8 cellular contexts compared by ENCODE assay signal in the genomic region with DNA sequence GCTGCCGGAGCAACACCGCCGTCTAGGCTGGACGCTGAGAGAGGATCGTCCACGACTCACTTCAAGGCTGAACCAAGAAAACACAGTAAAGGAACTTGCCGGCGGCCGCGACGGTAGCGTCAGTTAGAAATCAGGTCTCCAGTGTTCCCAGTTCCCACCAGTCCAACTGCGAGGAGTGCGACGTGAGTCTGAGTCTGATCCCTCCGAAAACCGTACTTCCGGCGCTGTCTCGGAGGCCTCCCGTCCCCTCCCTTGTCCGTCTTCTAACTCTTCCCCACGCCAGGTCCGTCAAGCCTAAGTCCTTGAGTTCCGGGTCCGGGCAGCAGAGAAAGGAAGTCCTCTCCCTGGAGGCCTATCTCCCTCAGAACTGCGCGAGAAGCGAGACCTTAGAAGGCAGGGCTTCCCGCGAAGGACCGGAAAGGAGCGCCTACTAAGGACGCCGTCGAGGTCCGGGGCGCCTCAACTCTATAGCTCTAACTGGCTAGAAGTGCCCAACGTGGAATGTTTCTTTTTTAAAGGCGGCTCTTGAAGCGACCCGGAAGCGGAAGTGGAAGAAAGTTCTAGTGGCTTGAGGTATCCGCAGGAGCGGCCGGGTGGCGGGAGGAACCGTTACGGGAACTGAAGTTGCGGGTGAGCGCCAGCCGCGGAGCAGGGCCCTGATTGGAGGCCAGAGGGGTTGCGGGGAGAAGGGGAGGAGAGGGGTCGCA. TPM values are rescaled to one million over a fixed set of nuclear protein-coding genes. Genes with fewer than 3 reads are reported as not detected.
A peak's percentile ranks its signal among the peaks of the same experiment; 100 is the strongest.
DNase-seq lines count a peak whose midpoint lies in the region; ATAC-seq and TF ChIP-seq lines count a peak whose summit lies in the region.

A gene with protein sequence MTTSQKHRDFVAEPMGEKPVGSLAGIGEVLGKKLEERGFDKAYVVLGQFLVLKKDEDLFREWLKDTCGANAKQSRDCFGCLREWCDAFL (plus strand): TSS at position 563 of the 707 bp plus-strand sequence. CDS start 748 bp downstream, outside the sequence.
A gene with protein sequence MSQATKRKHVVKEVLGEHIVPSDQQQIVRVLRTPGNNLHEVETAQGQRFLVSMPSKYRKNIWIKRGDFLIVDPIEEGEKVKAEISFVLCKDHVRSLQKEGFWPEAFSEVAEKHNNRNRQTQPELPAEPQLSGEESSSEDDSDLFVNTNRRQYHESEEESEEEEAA (minus strand): TSS at position 217 of the 707 bp plus-strand sequence. CDS start 1,768 bp downstream, outside the sequence.

- no peak within 1 kb of the TSS for H2AK5ac ChIP-seq in H9 (ENCODE audit: insufficient read length, low read length)

- H3K4me2 ChIP-seq in H9 (ENCODE audit: insufficient read depth, insufficient read length, low read length) = peak within 1 kb of the TSS; percentile 98

- no peak within 1 kb of the TSS for H2BK12ac ChIP-seq in H9 (ENCODE audit: insufficient read length, low read depth, low read length)

- H3K79me2 ChIP-seq in H9 (ENCODE audit: insufficient read depth, low read length) = peaks cover 8% of the 10 kb centered on the region; the same call in 1 of the 2 replicates

- peak; percentile 92 for TF ChIP-seq POLR2A in Raji (IDR thresholded peaks at IDR 0.05; ENCODE audit: insufficient read depth, low read depth, low read length)

- no peaks in the 10 kb centered on the region for H4K20me1 ChIP-seq in H9 (ENCODE audit: control insufficient read depth, insufficient read depth, insufficient read length)

- peak within 1 kb of the TSS; percentile 40 for H3K18ac ChIP-seq in H9 (ENCODE audit: insufficient read length, low read depth, low read length)

- no peak within 1 kb of the TSS for H2BK20ac ChIP-seq in H9 (ENCODE audit: low read depth, low read length, poor library complexity, severe bottlenecking)

- H3K56ac ChIP-seq in H9 (ENCODE audit: insufficient read length, low read depth, low read length) = no peak within 1 kb of the TSS

- no peaks in the 10 kb centered on the region for H3K9me3 ChIP-seq in H9 (ENCODE audit: control insufficient read depth, low read depth, low read length)

- ATAC-seq in natural killer cell treated with Interleukin-12 subunit alpha and Interleukin-12 subunit beta and Interleukin-15 and Interleukin-18, amount 100 ng/mL, for 72 hours = peak; percentile 89 to 92

- H3K9me3 Mint-ChIP-seq in H9 = no peaks in the 10 kb centered on the region
- H3K9me3 Mint-ChIP-seq in activated T-helper 2 cell treated with anti-CD3 and anti-CD28 coated beads, Interferon-gamma antibody, Interleukin-2, Interleukin-4, amounts not matched to agents 10 μg/mL and 5 μg/mL and 100 μg/mL, durations not matched to agents 14 hours and 24 hours and 36 hours = no peaks in the 10 kb centered on the region
- H3K9me3 Mint-ChIP-seq in natural killer cell treated with Interleukin-12 subunit alpha and Interleukin-12 subunit beta and Interleukin-15 and Interleukin-18, amount 100 ng/mL, for 72 hours = no peaks in the 10 kb centered on the region

- H3K27me3 Mint-ChIP-seq in H9 (ENCODE audit: low read depth) = no peaks in the 10 kb centered on the region
- H3K27me3 Mint-ChIP-seq in activated T-helper 2 cell treated with anti-CD3 and anti-CD28 coated beads, Interferon-gamma antibody, Interleukin-2, Interleukin-4, amounts not matched to agents 10 μg/mL and 5 μg/mL and 100 μg/mL, durations not matched to agents 14 hours and 24 hours and 36 hours (ENCODE audit: low read depth) = no peaks in the 10 kb centered on the region
- no peaks in the 10 kb centered on the region for H3K27me3 Mint-ChIP-seq in natural killer cell treated with Interleukin-12 subunit alpha and Interleukin-12 subunit beta and Interleukin-15 and Interleukin-18, amount 100 ng/mL, for 72 hours

- no peak within 1 kb of the TSS for H4K91ac ChIP-seq in H9 (ENCODE audit: insufficient read length, low read depth, low read length)

- H3K4ac ChIP-seq in H9 (ENCODE audit: low read depth, low read length) = no peak within 1 kb of the TSS

- no peak within 1 kb of the TSS for H4K5ac ChIP-seq in H9 (ENCODE audit: insufficient read length, low read depth, low read length)

- peak within 1 kb of the TSS; percentile 99 for H3K4me3 ChIP-seq in fibroblast of pulmonary artery (replicated peaks; ENCODE audit: low read depth, low read length)

- no peak within 1 kb of the TSS for H4K8ac ChIP-seq in H9 (replicated peaks; ENCODE audit: insufficient read length, low read depth, low read length)

- H3K27me3 ChIP-seq in H9 (ENCODE audit: insufficient read depth, low read length) = no peaks in the 10 kb centered on the region

- no peaks in the 10 kb centered on the region for H3K4me1 ChIP-seq in H9 (ENCODE audit: insufficient read depth, low read length)

- H3K23me2 ChIP-seq in H9 (ENCODE audit: insufficient read length, low read depth, low read length, poor library complexity, severe bottlenecking) = peaks cover 12% of the 10 kb centered on the region

- H3K27ac ChIP-seq in H9 (ENCODE audit: insufficient read length, low read depth, low read length) = peak within 1 kb of the TSS; percentile 33

- H2AFZ ChIP-seq in H9 (ENCODE audit: low read length) = no peak within 1 kb of the TSS

- no peak within 1 kb of the TSS for H2BK120ac ChIP-seq in H9 (ENCODE audit: low read depth, low read length, poor library complexity, severe bottlenecking)

- peak within 1 kb of the TSS; percentile 99 to 100 for H3K4me3 Mint-ChIP-seq in H9
- peak within 1 kb of the TSS; percentile 98 for H3K4me3 Mint-ChIP-seq in activated T-helper 2 cell treated with anti-CD3 and anti-CD28 coated beads, Interferon-gamma antibody, Interleukin-2, Interleukin-4, amounts not matched to agents 10 μg/mL and 5 μg/mL and 100 μg/mL, durations not matched to agents 14 hours and 24 hours and 36 hours (ENCODE audit: low read depth)
- peak within 1 kb of the TSS; percentile 99 for H3K4me3 Mint-ChIP-seq in natural killer cell treated with Interleukin-12 subunit alpha and Interleukin-12 subunit beta and Interleukin-15 and Interleukin-18, amount 100 ng/mL, for 72 hours

- no peaks in the 10 kb centered on the region for H3K79me1 ChIP-seq in H9 (ENCODE audit: insufficient read depth, low read depth, low read length, poor library complexity, severe bottlenecking)

- DNase-seq in EL = peak; percentile 98
- peak; percentile 96 for DNase-seq in H9
- DNase-seq in M059J (ENCODE audit: low read depth) = peak; percentile 98
- peak; percentile 96 for DNase-seq in activated T-helper 2 cell treated with anti-CD3 and anti-CD28 coated beads, Interferon-gamma antibody, Interleukin-2, Interleukin-4, amounts not matched to agents 10 μg/mL and 5 μg/mL and 100 μg/mL, durations not matched to agents 14 hours and 24 hours and 36 hours (ENCODE audit: low spot score)
- DNase-seq in fibroblast of pulmonary artery (ENCODE audit: low read depth) = peak; percentile 99
- DNase-seq in natural killer cell treated with Interleukin-12 subunit alpha and Interleukin-12 subunit beta and Interleukin-15 and Interleukin-18, amount 100 ng/mL, for 72 hours (ENCODE audit: low spot score) = peak; percentile 95
- DNase-seq in stimulated activated naive CD4-positive, alpha-beta T cell treated with Interleukin-2 at 50 U/mL for 16 hours (lab: John Stamatoyannopoulos, UW) = peak; percentile 90

- peaks cover 44 to 70% (median 60%) of the 10 kb centered on the region in 3 experiments for H3K36me3 Mint-ChIP-seq in H9 (ENCODE audit: insufficient read depth in 1 of 3, low read depth in 3 of 3)
- H3K36me3 Mint-ChIP-seq in activated T-helper 2 cell treated with anti-CD3 and anti-CD28 coated beads, Interferon-gamma antibody, Interleukin-2, Interleukin-4, amounts not matched to agents 10 μg/mL and 5 μg/mL and 100 μg/mL, durations not matched to agents 14 hours and 24 hours and 36 hours (ENCODE audit: low read depth) = peaks cover 82% of the 10 kb centered on the region
- peaks cover 22% of the 10 kb centered on the region for H3K36me3 Mint-ChIP-seq in natural killer cell treated with Interleukin-12 subunit alpha and Interleukin-12 subunit beta and Interleukin-15 and Interleukin-18, amount 100 ng/mL, for 72 hours

- H3K27ac Mint-ChIP-seq in H9 = peak within 1 kb of the TSS; percentile 100
- peak within 1 kb of the TSS; percentile 99 for H3K27ac Mint-ChIP-seq in activated T-helper 2 cell treated with anti-CD3 and anti-CD28 coated beads, Interferon-gamma antibody, Interleukin-2, Interleukin-4, amounts not matched to agents 10 μg/mL and 5 μg/mL and 100 μg/mL, durations not matched to agents 14 hours and 24 hours and 36 hours
- H3K27ac Mint-ChIP-seq in natural killer cell treated with Interleukin-12 subunit alpha and Interleukin-12 subunit beta and Interleukin-15 and Interleukin-18, amount 100 ng/mL, for 72 hours = peak within 1 kb of the TSS; percentile 96 to 97

- H3K23ac ChIP-seq in H9 (ENCODE audit: insufficient read length, low read depth, low read length) = no peak within 1 kb of the TSS

- TF ChIP-seq CTCF in H9 (conservative IDR thresholded peaks at IDR 0.05) (no peak), fibroblast of pulmonary artery (IDR thresholded peaks at IDR 0.05; ENCODE audit: low read length, missing control alignments) (no peak)

- WGBS in H9 (ENCODE audit: extremely low coverage, insufficient read length, low lambda C conversion rate) = no CpG with 5 or more reads among the region's 55 CpGs

- no peak within 1 kb of the TSS for H2BK5ac ChIP-seq in H9 (ENCODE audit: insufficient read length, low read length)

- no peak within 1 kb of the TSS for H3T11ph ChIP-seq in H9 (ENCODE audit: low read length)

- intact Hi-C loops in activated T-helper 2 cell treated with anti-CD3 and anti-CD28 coated beads, Interferon-gamma antibody, Interleukin-2, Interleukin-4, amounts not matched to agents 10 μg/mL and 5 μg/mL and 100 μg/mL, durations not matched to agents 14 hours and 24 hours and 36 hours (cut with micrococcal nuclease) = loop anchor here (1.0 to 5.0 kb wide), 5 partner anchors 13 to 290 kb away; a partner anchor contains a TSS

- peaks cover 17 to 20% of the 10 kb centered on the region in 2 experiments for H3K4me1 Mint-ChIP-seq in H9
- H3K4me1 Mint-ChIP-seq in activated T-helper 2 cell treated with anti-CD3 and anti-CD28 coated beads, Interferon-gamma antibody, Interleukin-2, Interleukin-4, amounts not matched to agents 10 μg/mL and 5 μg/mL and 100 μg/mL, durations not matched to agents 14 hours and 24 hours and 36 hours (ENCODE audit: low read depth) = peaks cover 20% of the 10 kb centered on the region
- peaks cover 28 to 37% of the 10 kb centered on the region in 2 donors for H3K4me1 Mint-ChIP-seq in natural killer cell treated with Interleukin-12 subunit alpha and Interleukin-12 subunit beta and Interleukin-15 and Interleukin-18, amount 100 ng/mL, for 72 hours (ENCODE audit: low read depth in 2 of 2)

- no peak within 1 kb of the TSS for H2BK15ac ChIP-seq in H9 (ENCODE audit: low read depth, low read length)

- peak within 1 kb of the TSS; percentile 80 for H3K14ac ChIP-seq in H9 (ENCODE audit: insufficient read depth, low read length)

- peak within 1 kb of the TSS; percentile 84 for H3K9ac ChIP-seq in H9 (ENCODE audit: extremely low read depth, insufficient read length, low read length)

RNA-seq across cellular contexts. Expression of the first gene that starts in this region (rescaled TPM):
- 346 and 359 TPM in 2 replicates for total RNA-seq in H9 (2021)
- total RNA-seq in M059J (2014; rRNA removed; shearing (Covaris generic)) = 97.1 and 106 TPM in 2 replicates
- total RNA-seq in activated T-helper 2 cell treated with anti-CD3 and anti-CD28 coated beads, Interferon-gamma antibody, Interleukin-2, Interleukin-4, amounts not matched to agents 10 μg/mL and 5 μg/mL and 100 μg/mL, durations not matched to agents 14 hours and 24 hours and 36 hours = 272 and 281 TPM in 2 replicates
- total RNA-seq in natural killer cell treated with Interleukin-12 subunit alpha and Interleukin-12 subunit beta and Interleukin-15 and Interleukin-18, amount 100 ng/mL, for 72 hours = 100 to 1,000 TPM; 190 to 376 TPM

RNA-seq across cellular contexts. Expression of the second gene that starts in this region (rescaled TPM):
- 46.7 and 52.6 TPM in 2 replicates for total RNA-seq in H9 (2021)
- total RNA-seq in M059J (2014; rRNA removed; shearing (Covaris generic)) = 46.0 and 46.9 TPM in 2 replicates
- 64.5 and 65.2 TPM in 2 replicates for total RNA-seq in activated T-helper 2 cell treated with anti-CD3 and anti-CD28 coated beads, Interferon-gamma antibody, Interleukin-2, Interleukin-4, amounts not matched to agents 10 μg/mL and 5 μg/mL and 100 μg/mL, durations not matched to agents 14 hours and 24 hours and 36 hours
- 10 to 100 TPM; 69.6 to 82.1 TPM for total RNA-seq in natural killer cell treated with Interleukin-12 subunit alpha and Interleukin-12 subunit beta and Interleukin-15 and Interleukin-18, amount 100 ng/mL, for 72 hours

Comparison
In these comparisons a context has a peak if more than half of its experiments do, and no peak if none do; other contexts are left out.
1. Peak in every context shown above with its lines: DNase-seq, ATAC-seq, H3K4me3 ChIP-seq and H3K27ac ChIP-seq.